Comparison of ENCODE assay signal across 23 cellular contexts in the genomic region with DNA sequence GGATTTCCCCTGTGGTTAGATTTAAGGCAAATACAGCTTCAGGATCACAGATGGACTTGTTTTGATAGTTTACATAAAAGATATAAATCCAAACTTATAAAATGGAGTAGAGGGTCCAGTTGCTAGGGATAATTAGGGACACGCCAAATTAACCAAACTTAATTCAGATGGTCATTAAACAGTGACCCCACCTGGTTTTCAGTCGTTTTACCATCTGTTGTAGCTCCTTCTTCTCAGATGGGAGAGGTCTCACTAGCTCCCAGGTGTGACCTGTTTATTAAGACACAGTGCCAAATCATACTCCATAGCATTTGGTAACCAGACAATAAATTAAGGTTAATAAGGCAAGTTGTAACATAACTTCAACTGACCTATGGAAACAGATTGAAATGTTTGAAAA.
"Had no signal": no experiment of that assay in that cellular context is flagged by ENCODE, and none has a peak within 500 bp of the region (broad histone marks: within the 10 kb centered on the region; RNA-seq: fewer than 3 reads in every experiment).

No MANE protein-coding gene starts in this region.

- ATAC-seq: gastroesophageal sphincter; heart left ventricle; left colon; natural killer cell treated with Interleukin-12 subunit alpha and Interleukin-12 subunit beta and Interleukin-15 and Interleukin-18, amount 100 ng/mL, for 72 hours; stimulated activated naive B cell treated with anti-CD40 and anti-IgM and Interleukin-4, amounts not matched to agents 10 μg/mL and 1 μg/mL and 100 μg/mL, for 72 hours had no signal

- DNase-seq: activated CD4-positive, alpha-beta memory T cell treated with anti-CD3 and anti-CD28 coated beads for 36 hours; activated CD4-positive, alpha-beta T cell treated with anti-CD3 and anti-CD28 coated beads for 48 hours; activated effector memory CD4-positive, alpha-beta T cell treated with Interleukin-2 at 50 U/mL for 16 hours; activated naive CD4-positive, alpha-beta T cell treated with anti-CD3 and anti-CD28 coated beads for 36 hours; activated naive CD8-positive, alpha-beta T cell treated with anti-CD3 and anti-CD28 coated beads, Interleukin-2, amount 10 ng/mL, durations not matched to agents 7 days and 5 days; activated T-cell treated with anti-CD3 and anti-CD28 coated beads, Interleukin-2, amount 50 U/mL, for 48 hours; amniotic stem cell; cerebellar nuclear complex; heart left ventricle; left colon; ovary; stimulated activated CD4-positive, alpha-beta T cell treated with anti-CD3 and anti-CD28 coated beads, Interleukin-2, amount 100 ng/mL, for 48 hours; stimulated activated CD8-positive, alpha-beta memory T cell treated with anti-CD3 and anti-CD28 coated beads, Interleukin-4, amount 100 ng/mL, for 48 hours; stimulated activated naive B cell treated with anti-CD40 and anti-IgM and Interleukin-4, amounts not matched to agents 10 μg/mL and 1 μg/mL and 100 μg/mL, for 72 hours; testis; trophoblast cell had no signal

- H3K9me3 ChIP-seq: gastroesophageal sphincter, heart left ventricle, neutrophil, ovary, prostate gland, testis, vagina had no signal

- H3K4me3 ChIP-seq: coronary artery, gastroesophageal sphincter, heart left ventricle, ovary, prostate gland, testis, vagina had no signal

- H3K4me1 ChIP-seq: gastroesophageal sphincter, prostate gland, testis had no signal

- H3K27ac ChIP-seq: coronary artery, epithelial cell of prostate, gastroesophageal sphincter, heart left ventricle, neutrophil, ovary, prostate gland, testis, vagina had no signal

- H3K27me3 ChIP-seq: gastroesophageal sphincter, heart left ventricle, neutrophil, ovary, testis, vagina had no signal

- H3K36me3 ChIP-seq: gastroesophageal sphincter, heart left ventricle, neutrophil, ovary, prostate gland, vagina had no signal
